21 cellular contexts compared by ENCODE assay signal in genomic region chr1:220682901-220683576, GRCh38.
"Had no signal": no experiment of that assay in that cellular context is flagged by ENCODE, and none has a peak within 500 bp of the region (broad histone marks: within the 10 kb centered on the region; RNA-seq: fewer than 3 reads in every experiment).

No MANE protein-coding gene starts in this region.

- H3K27ac ChIP-seq: dorsolateral prefrontal cortex, heart left ventricle, neutrophil, ovary, right atrium auricular region, sigmoid colon, skin epidermis, testis, transverse colon had no signal

- H3K27ac Mint-ChIP-seq: naive thymus-derived CD4-positive, alpha-beta T cell; nephron progenitor cell; stimulated activated naive B cell treated with anti-CD40 and anti-IgM and Interleukin-4, amounts not matched to agents 10 μg/mL and 1 μg/mL and 100 μg/mL, for 72 hours had no signal

- H3K4me3 Mint-ChIP-seq: naive thymus-derived CD4-positive, alpha-beta T cell; nephron progenitor cell; stimulated activated naive B cell treated with anti-CD40 and anti-IgM and Interleukin-4, amounts not matched to agents 10 μg/mL and 1 μg/mL and 100 μg/mL, for 72 hours; stimulated activated naive CD8-positive, alpha-beta T cell treated with anti-CD3 and anti-CD28 coated beads, Interleukin-15, amount 100 ng/mL, for 72 hours had no signal

- H3K36me3 Mint-ChIP-seq: naive thymus-derived CD4-positive, alpha-beta T cell; stimulated activated naive B cell treated with anti-CD40 and anti-IgM and Interleukin-4, amounts not matched to agents 10 μg/mL and 1 μg/mL and 100 μg/mL, for 72 hours had no signal

- H3K9me3 ChIP-seq: heart left ventricle, neutrophil, ovary, right atrium auricular region, sigmoid colon, testis, transverse colon had no signal

- H3K4me1 ChIP-seq: right atrium auricular region, sigmoid colon, testis had no signal

- H3K9me3 Mint-ChIP-seq: naive thymus-derived CD4-positive, alpha-beta T cell; nephron progenitor cell; stimulated activated naive B cell treated with anti-CD40 and anti-IgM and Interleukin-4, amounts not matched to agents 10 μg/mL and 1 μg/mL and 100 μg/mL, for 72 hours; stimulated activated naive CD8-positive, alpha-beta T cell treated with anti-CD3 and anti-CD28 coated beads, Interleukin-15, amount 100 ng/mL, for 72 hours had no signal

- H3K27me3 Mint-ChIP-seq: stimulated activated naive CD8-positive, alpha-beta T cell treated with anti-CD3 and anti-CD28 coated beads, Interleukin-15, amount 100 ng/mL, for 72 hours had no signal

- H3K4me3 ChIP-seq: heart left ventricle, ovary, right atrium auricular region, sigmoid colon, skin epidermis, testis, transverse colon had no signal

- H3K4me1 Mint-ChIP-seq: nephron progenitor cell; stimulated activated naive CD8-positive, alpha-beta T cell treated with anti-CD3 and anti-CD28 coated beads, Interleukin-15, amount 100 ng/mL, for 72 hours had no signal

- ATAC-seq: esophagus mucosa; heart left ventricle; left colon; naive thymus-derived CD4-positive, alpha-beta T cell; stimulated activated naive B cell treated with anti-CD40 and anti-IgM and Interleukin-4, amounts not matched to agents 10 μg/mL and 1 μg/mL and 100 μg/mL, for 72 hours; stimulated activated naive CD8-positive, alpha-beta T cell treated with anti-CD3 and anti-CD28 coated beads, Interleukin-15, amount 100 ng/mL, for 72 hours had no signal

- H3K27me3 ChIP-seq: dorsolateral prefrontal cortex, heart left ventricle, neutrophil, ovary, right atrium auricular region, sigmoid colon, testis, transverse colon had no signal

- DNase-seq: cortex of kidney; effector CD8-positive, alpha-beta T cell; heart left ventricle; hypothalamus; left colon; mammary epithelial cell; naive thymus-derived CD4-positive, alpha-beta T cell; nephron progenitor cell; ovary; sigmoid colon; stimulated activated CD4-positive, alpha-beta T cell treated with anti-CD3 and anti-CD28 coated beads, Interleukin-2, amount 100 ng/mL, for 24 hours; stimulated activated CD4-positive, alpha-beta T cell treated with anti-CD3 and anti-CD28 coated beads, Interleukin-4, amount 100 ng/mL, for 4 hours; stimulated activated naive B cell treated with anti-CD40 and anti-IgM and Interleukin-4, amounts not matched to agents 10 μg/mL and 1 μg/mL and 100 μg/mL, for 72 hours; stimulated activated naive CD8-positive, alpha-beta T cell treated with anti-CD3 and anti-CD28 coated beads, Interleukin-15, amount 100 ng/mL, for 72 hours; testis; transverse colon had no signal

- H3K36me3 ChIP-seq: heart left ventricle, neutrophil, ovary, right atrium auricular region, sigmoid colon, transverse colon had no signal
